In genomic region chr2:164565345-164565744, GRCh38 we compare ENCODE assay signal across 26 cellular contexts. TPM values are rescaled to one million over a fixed set of nuclear protein-coding genes. Genes with fewer than 3 reads are reported as not detected.
"Had no signal": no experiment of that assay in that cellular context is flagged by ENCODE, and none has a peak within 500 bp of the region (broad histone marks: within the 10 kb centered on the region; RNA-seq: fewer than 3 reads in every experiment).

No MANE protein-coding gene starts in this region.

- H3K36me3 ChIP-seq: gastroesophageal sphincter, pancreas, prostate gland had no signal

- DNase-seq: activated CD4-positive, alpha-beta memory T cell treated with anti-CD3 and anti-CD28 coated beads, Interleukin-2, amount 10 ng/mL, durations not matched to agents 7 days and 5 days; activated CD4-positive, alpha-beta T cell treated with anti-CD3 and anti-CD28 coated beads for 1 hour; activated CD4-positive, alpha-beta T cell treated with anti-CD3 and anti-CD28 coated beads, Interleukin-2, amount 10 ng/mL, durations not matched to agents 7 days and 5 days; activated naive CD8-positive, alpha-beta T cell treated with anti-CD3 and anti-CD28 coated beads, Interleukin-2, amount 50 U/mL, for 24 hours; activated T-cell treated with anti-CD3 and anti-CD28 coated beads, Interleukin-2, amount 50 U/mL, for 48 hours; cerebellar nuclear complex; effector memory CD8-positive, alpha-beta T cell; islet precursor cell; left cardiac atrium; left ventricle myocardium superior; naive thymus-derived CD4-positive, alpha-beta T cell; nucleus accumbens; pancreas; stimulated activated CD4-positive, alpha-beta T cell treated with anti-CD3 and anti-CD28 coated beads, Interleukin-2, amount 100 ng/mL, for 48 hours; stimulated activated naive CD4-positive, alpha-beta T cell treated with Interleukin-2 at 50 U/mL for 16 hours; SW 1271; T1000; trophoblast cell had no signal

- H3K79me2 ChIP-seq: hepatocyte had no signal

- FAIRE-seq: bronchial epithelial cell, pancreas, urothelium cell line had no signal

- ATAC-seq: activated naive CD8-positive, alpha-beta T cell treated with anti-CD3 and anti-CD28 coated beads, Interleukin-2, amount 50 U/mL, for 24 hours; effector memory CD8-positive, alpha-beta T cell; gastroesophageal sphincter; left cardiac atrium; left ventricle myocardium superior; naive thymus-derived CD4-positive, alpha-beta T cell had no signal

- H3K4me1 ChIP-seq: prostate gland had no signal

- H2AFZ ChIP-seq: hepatocyte had no signal

- H3K27me3 ChIP-seq: gastroesophageal sphincter, hepatocyte, pancreas had no signal

- H3K9me3 ChIP-seq: gastroesophageal sphincter, pancreas, prostate gland had no signal

- H3K4me3 ChIP-seq: coronary artery, gastroesophageal sphincter, hepatocyte, prostate gland had no signal

- H3K27ac ChIP-seq: coronary artery, gastroesophageal sphincter, hepatocyte, prostate gland had no signal

- H3K4me2 ChIP-seq: hepatocyte had no signal

RNA-seq across cellular contexts. Expression of gene GRB14, which starts 55.9 kb away (rescaled TPM):
- total RNA-seq: activated CD4-positive, alpha-beta memory T cell treated with anti-CD3 and anti-CD28 coated beads, Interleukin-2, amount 10 ng/mL, durations not matched to agents 7 days and 5 days; activated CD4-positive, alpha-beta T cell treated with anti-CD3 and anti-CD28 coated beads, Interleukin-2, amount 10 ng/mL, durations not matched to agents 7 days and 5 days; activated T-helper 2 cell treated with anti-CD3 and anti-CD28 coated beads, Interferon-gamma antibody, Interleukin-2, Interleukin-4, amounts not matched to agents 10 μg/mL and 5 μg/mL and 100 μg/mL, durations not matched to agents 14 hours and 24 hours and 36 hours; fibroblast of villous mesenchyme; naive thymus-derived CD4-positive, alpha-beta T cell had no signal
- polyA plus RNA-seq: naive thymus-derived CD4-positive, alpha-beta T cell had no signal
